Comparison of ENCODE assay signal across 18 cellular contexts in the genomic region with DNA sequence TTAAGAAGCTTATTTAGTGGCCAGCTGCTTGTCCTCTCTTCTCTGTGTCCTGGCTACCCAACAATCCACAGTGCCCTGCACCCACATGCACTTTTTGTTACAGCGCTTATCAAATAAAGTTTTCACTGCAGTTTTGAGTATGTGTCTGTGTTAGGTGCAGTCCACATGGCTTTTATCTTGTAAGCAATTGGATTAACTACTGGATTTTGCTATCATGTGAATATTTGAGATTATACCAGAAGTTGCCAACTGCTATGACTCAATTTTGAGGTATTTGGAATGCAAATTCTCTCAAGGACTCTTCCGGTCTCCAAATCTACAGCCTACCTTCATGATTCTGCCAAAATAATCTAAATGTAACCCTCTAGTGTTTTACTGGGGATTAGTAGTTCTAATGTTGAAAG.
"Had no signal": no experiment of that assay in that cellular context is flagged by ENCODE, and none has a peak within 500 bp of the region (broad histone marks: within the 10 kb centered on the region; RNA-seq: fewer than 3 reads in every experiment).

No MANE protein-coding gene starts in this region.

- H3K36me3 ChIP-seq: ascending aorta, neural progenitor cell, pancreas, stomach, uterus had no signal

- ATAC-seq: activated CD4-positive, alpha-beta T cell treated with anti-CD3 and anti-CD28 coated beads for 36 hours; activated T-cell treated with anti-CD3 and anti-CD28 coated beads, Interleukin-2, amount 50 U/mL, for 72 hours; left colon; pancreas had no signal

- DNase-seq: activated CD4-positive, alpha-beta memory T cell treated with anti-CD3 and anti-CD28 coated beads, Interleukin-2, amount 10 ng/mL, durations not matched to agents 7 days and 5 days; activated CD4-positive, alpha-beta T cell treated with anti-CD3 and anti-CD28 coated beads for 36 hours; activated naive CD8-positive, alpha-beta T cell treated with anti-CD3 and anti-CD28 coated beads, Interleukin-2, amount 10 ng/mL, durations not matched to agents 7 days and 5 days; activated T-cell treated with anti-CD3 and anti-CD28 coated beads, Interleukin-2, amount 50 U/mL, for 72 hours; caudate nucleus; effector memory CD4-positive, alpha-beta T cell; left colon; midbrain; pancreas; retina; small intestine; stomach; uterus had no signal

- H3K4me1 ChIP-seq: ascending aorta, pancreas, stomach, uterus had no signal

- H3K4me3 ChIP-seq: ascending aorta, coronary artery, lung, neural progenitor cell, pancreas, stomach, uterus had no signal

- H3K9me3 ChIP-seq: ascending aorta, pancreas, uterus had no signal

- H3K27ac ChIP-seq: ascending aorta, coronary artery, neural progenitor cell, pancreas, stomach, uterus, VCaP had no signal

- H3K27me3 ChIP-seq: ascending aorta, neural progenitor cell, pancreas, stomach, uterus had no signal
